In genomic region chr11:4025957-4026324, GRCh38 we compare ENCODE assay signal across 12 cellular contexts.
DNase-seq lines count a peak whose midpoint lies in the region; ATAC-seq and TF ChIP-seq lines count a peak whose summit lies in the region.
"Had no signal": no experiment of that assay in that cellular context is flagged by ENCODE, and none has a peak within 500 bp of the region (broad histone marks: within the 10 kb centered on the region; RNA-seq: fewer than 3 reads in every experiment).

No MANE protein-coding gene starts in this region.

- intact Hi-C loops in left ventricle myocardium inferior (cut with micrococcal nuclease) = no loop called here

- in situ Hi-C loops in astrocyte of the cerebellum (cut with HindIII; ENCODE audit: low sequenced_read_pairs) = no loop called here

- no peaks in the 10 kb centered on the region; the same call in 1 of the 2 replicates for H4K20me1 ChIP-seq in GM23338 (replicated peaks; ENCODE audit: insufficient read depth)

- peak overlapping the region; percentile 75 for H3K27ac ChIP-seq in left ventricle myocardium inferior (replicated peaks)
- H3K27ac ChIP-seq in rectal smooth muscle tissue (ENCODE audit: low read depth, low read length) = peak overlapping the region; percentile 72
- no peak overlapping the region for H3K27ac ChIP-seq in GM23338 (ENCODE audit: low read depth)

- H3K27me3 Mint-ChIP-seq in GM23338 (ENCODE audit: insufficient read depth, low read depth, poor library complexity) = peaks cover 2% of the 10 kb centered on the region
- H3K27me3 Mint-ChIP-seq: B cell, IgD-negative memory B cell had no signal

- no peak for ATAC-seq in HG02623 (IDR thresholded peaks at IDR 0.05; ENCODE audit: unreplicated experiment)
- ATAC-seq in GM23338 = no peak

- H3K9me2 ChIP-seq in GM23338 (ENCODE audit: insufficient read depth) = peaks cover 2% of the 10 kb centered on the region; the same call in 1 of the 2 replicates

- H3K27ac Mint-ChIP-seq in GM23338 = no peak overlapping the region
- H3K27ac Mint-ChIP-seq: B cell, IgD-negative memory B cell had no signal

- no peak overlapping the region for H3K4me2 ChIP-seq in GM23338

- H3K9me3 ChIP-seq in BE2C = no peaks in the 10 kb centered on the region
- H3K9me3 ChIP-seq in left ventricle myocardium inferior (replicated peaks) = no peaks in the 10 kb centered on the region

- peaks cover 14% of the 10 kb centered on the region for H3K9me3 Mint-ChIP-seq in GM23338

- no peaks in the 10 kb centered on the region; the same call in 1 of the 2 replicates for H3K79me2 ChIP-seq in GM23338 (replicated peaks; ENCODE audit: insufficient read depth)

- H3K4me1 Mint-ChIP-seq in GM23338 = no peaks in the 10 kb centered on the region

- H3K4me3 Mint-ChIP-seq in GM23338 = no peak overlapping the region
- H3K4me3 Mint-ChIP-seq: B cell, IgD-negative memory B cell had no signal

- peak overlapping the region; percentile 12; the same call in 1 of the 2 replicates for H3K4me3 ChIP-seq in BE2C (ENCODE audit: low read depth, low read length)
- H3K4me3 ChIP-seq in astrocyte of the cerebellum (ENCODE audit: low read depth, low read length) = no peak overlapping the region
- H3K4me3 ChIP-seq in left ventricle myocardium inferior = peak overlapping the region; percentile 7
- H3K4me3 ChIP-seq in rectal smooth muscle tissue (ENCODE audit: low read length) = no peak overlapping the region
- H3K4me3 ChIP-seq in GM23338 = no peak overlapping the region

- H3K36me3 ChIP-seq in BE2C (no peaks in the 10 kb centered on the region), left ventricle myocardium inferior (no peaks in the 10 kb centered on the region), rectal smooth muscle tissue (ENCODE audit: control insufficient read depth, insufficient read depth, low read length) (no peaks in the 10 kb centered on the region), GM23338 (ENCODE audit: insufficient read depth) (no peaks in the 10 kb centered on the region)

- DNase-seq in BE2C (peak; percentile 11), astrocyte of the cerebellum (ENCODE audit: low read depth) (peak; percentile 28), left ventricle myocardium inferior (no peak), dedifferentiated amniotic fluid mesenchymal stem cell (ENCODE audit: extremely low spot score) (no peak), NCI-H2196 (lab: John Stamatoyannopoulos, UW; ENCODE audit: unreplicated experiment) (no peak), GM23338 (ENCODE audit: low spot score) (no peak)
- DNase-seq: NCI-H2171, occipital lobe had no signal

- H3K4me1 ChIP-seq in BE2C (no peaks in the 10 kb centered on the region; the same call in 1 of the 2 replicates), left ventricle myocardium inferior (peaks cover 36% of the 10 kb centered on the region), rectal smooth muscle tissue (ENCODE audit: control insufficient read depth, insufficient read depth, low read length) (peaks cover 22% of the 10 kb centered on the region), GM23338 (ENCODE audit: insufficient read depth) (no peaks in the 10 kb centered on the region)

- no peaks in the 10 kb centered on the region for H3K27me3 ChIP-seq in BE2C
- no peaks in the 10 kb centered on the region for H3K27me3 ChIP-seq in left ventricle myocardium inferior (ENCODE audit: low read depth)
- no peaks in the 10 kb centered on the region for H3K27me3 ChIP-seq in rectal smooth muscle tissue (ENCODE audit: control insufficient read depth, insufficient read depth, low read length)
- H3K27me3 ChIP-seq in GM23338 (ENCODE audit: insufficient read depth) = no peaks in the 10 kb centered on the region

- H3K9ac ChIP-seq in rectal smooth muscle tissue (ENCODE audit: low read length) = no peak overlapping the region

- 0 out of 3 replicates have a peak, but pooled peaks cover 4% of the 10 kb centered on the region for H3K36me3 Mint-ChIP-seq in GM23338 (ENCODE audit: low read depth)

- H2AFZ ChIP-seq in GM23338 = no peak overlapping the region

- TF ChIP-seq CTCF in BE2C (IDR thresholded peaks at IDR 0.05; ENCODE audit: low read depth, low read length) (no peak), astrocyte of the cerebellum (IDR thresholded peaks at IDR 0.05; ENCODE audit: low read depth, low read length, missing control alignments) (no peak), left ventricle myocardium inferior (IDR thresholded peaks at IDR 0.05; ENCODE audit: borderline replicate concordance) (no peak), GM23338 (conservative IDR thresholded peaks at IDR 0.05; ENCODE audit: low read depth in 2 of 2) (no peak)

- no peaks in the 10 kb centered on the region for H3F3A ChIP-seq in GM23338 (replicated peaks; ENCODE audit: low read depth)

TF ChIP-seq in GM23338, 12 proteins besides CTCF, POLR2A, EP300 and RAD21:
- TF ChIP-seq STAT1 (IDR thresholded peaks at IDR 0.05; ENCODE audit: unreplicated experiment) (no peak), CREB1 (CRISPR knock-in tag; IDR thresholded peaks at IDR 0.05; ENCODE audit: low read depth) (no peak)

Comparison
In these comparisons a context has a peak if more than half of its experiments do, and no peak if none do; other contexts are left out.
1. DNase-seq: peak in BE2C (single experiment) and astrocyte of the cerebellum (single experiment); none in left ventricle myocardium inferior (single experiment), dedifferentiated amniotic fluid mesenchymal stem cell (single experiment), NCI-H2196 (single experiment) and GM23338 (single experiment).
2. H3K4me3 ChIP-seq: peak in BE2C (single experiment) and left ventricle myocardium inferior (single experiment); none in astrocyte of the cerebellum (single experiment), rectal smooth muscle tissue (single experiment) and GM23338 (single experiment).